ENCODE assay signal across 16 cellular contexts in the genomic region with DNA sequence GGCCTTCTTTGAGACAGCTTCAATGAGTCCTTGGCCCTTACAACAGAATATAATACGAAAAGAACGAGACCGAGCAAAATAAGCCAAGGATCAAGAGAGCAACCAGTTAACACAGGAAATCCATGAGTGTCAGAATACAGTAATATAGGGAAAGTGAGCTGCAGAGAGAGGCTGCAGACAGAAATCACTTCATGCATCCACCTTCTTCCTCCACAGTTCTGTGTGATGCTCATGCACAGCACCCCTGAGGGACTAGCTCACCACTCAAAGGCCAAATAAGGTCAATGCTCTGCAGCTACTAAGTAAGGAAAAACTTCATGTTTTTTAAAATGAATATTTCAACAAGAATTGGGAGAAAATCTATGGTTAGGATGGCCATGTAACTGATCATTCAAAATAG.
DNase-seq lines count a peak whose midpoint lies in the region; ATAC-seq and TF ChIP-seq lines count a peak whose summit lies in the region.
"Had no signal": no experiment of that assay in that cellular context is flagged by ENCODE, and none has a peak within 500 bp of the region (broad histone marks: within the 10 kb centered on the region; RNA-seq: fewer than 3 reads in every experiment).

No MANE protein-coding gene starts in this region.

- H3K9me3 ChIP-seq in left lung (no peaks in the 10 kb centered on the region), hepatocyte (ENCODE audit: low read depth) (no peaks in the 10 kb centered on the region)

- TF ChIP-seq CTCF in left lung (IDR thresholded peaks at IDR 0.05) = no peak
- TF ChIP-seq CTCF in hepatocyte (IDR thresholded peaks at IDR 0.05; ENCODE audit: poor library complexity) = no peak

- H3K27ac Mint-ChIP-seq in T-helper 1 cell treated with Interleukin-12 subunit alpha and Interleukin-12 subunit beta and Interleukin-4 antibody, amounts not matched to agents 30 μg/mL and 1 μg/mL, for 36 hours = peak overlapping the region; percentile 21
- H3K27ac Mint-ChIP-seq: progenitor cell of endocrine pancreas, type B pancreatic cell had no signal

- H3K4me3 ChIP-seq in GM08714 (ENCODE audit: low read length) (peak overlapping the region; percentile 53; the same call in 1 of the 2 replicates), left lung (no peak overlapping the region), hepatocyte (no peak overlapping the region)

- no peak overlapping the region for H3K4me2 ChIP-seq in hepatocyte

- peaks cover 5% of the 10 kb centered on the region for H3K27me3 Mint-ChIP-seq in T-helper 1 cell treated with Interleukin-12 subunit alpha and Interleukin-12 subunit beta and Interleukin-4 antibody, amounts not matched to agents 30 μg/mL and 1 μg/mL, for 36 hours (ENCODE audit: low read depth)
- H3K27me3 Mint-ChIP-seq: progenitor cell of endocrine pancreas, type B pancreatic cell had no signal

- no peaks in the 10 kb centered on the region for H3K36me3 Mint-ChIP-seq in T-helper 1 cell treated with Interleukin-12 subunit alpha and Interleukin-12 subunit beta and Interleukin-4 antibody, amounts not matched to agents 30 μg/mL and 1 μg/mL, for 36 hours (ENCODE audit: low read depth)
- H3K36me3 Mint-ChIP-seq: type B pancreatic cell had no signal

- H3K27ac ChIP-seq in left lung (no peak overlapping the region), hepatocyte (no peak overlapping the region)

- no peaks in the 10 kb centered on the region for H3K9me3 Mint-ChIP-seq in T-helper 1 cell treated with Interleukin-12 subunit alpha and Interleukin-12 subunit beta and Interleukin-4 antibody, amounts not matched to agents 30 μg/mL and 1 μg/mL, for 36 hours

- no peaks in the 10 kb centered on the region for H3K9me2 ChIP-seq in hepatocyte (replicated peaks; ENCODE audit: insufficient read depth)

- 64% methylated on average over 3 of the region's 3 CpGs for WGBS in hepatocyte (ENCODE audit: low lambda C conversion rate, missing lambda C conversion rate)

- H3K4me3 Mint-ChIP-seq in T-helper 1 cell treated with Interleukin-12 subunit alpha and Interleukin-12 subunit beta and Interleukin-4 antibody, amounts not matched to agents 30 μg/mL and 1 μg/mL, for 36 hours = no peak overlapping the region
- H3K4me3 Mint-ChIP-seq: central memory CD8-positive, alpha-beta T cell; type B pancreatic cell had no signal

- H3K4me1 ChIP-seq in left lung (peaks cover 0 to 35% of the 10 kb centered on the region in 2 donors), hepatocyte (ENCODE audit: insufficient read depth) (no peaks in the 10 kb centered on the region)

- peaks cover 16% of the 10 kb centered on the region for H3K4me1 Mint-ChIP-seq in T-helper 1 cell treated with Interleukin-12 subunit alpha and Interleukin-12 subunit beta and Interleukin-4 antibody, amounts not matched to agents 30 μg/mL and 1 μg/mL, for 36 hours (ENCODE audit: low read depth)

- no peak overlapping the region for H2AFZ ChIP-seq in hepatocyte

- H4K20me1 ChIP-seq in hepatocyte (ENCODE audit: insufficient read depth, poor library complexity, severe bottlenecking) = no peaks in the 10 kb centered on the region

- DNase-seq in left lung (no peak), H4 (ENCODE audit: low spot score) (no peak), NCI-H345 (lab: John Stamatoyannopoulos, UW) (no peak), hepatocyte (ENCODE audit: low spot score) (no peak)
- DNase-seq: activated T-cell treated with anti-CD3 and anti-CD28 coated beads for 4 hours, DMS79, glutamatergic neuron, kidney glomerular epithelial cell, NCI-H1092 had no signal

- H3K27me3 ChIP-seq in left lung = no peaks in the 10 kb centered on the region
- no peaks in the 10 kb centered on the region for H3K27me3 ChIP-seq in hepatocyte

- intact Hi-C loops in left lung (cut with DNase I) = no loop called here

- H3K36me3 ChIP-seq in left lung = no peaks in the 10 kb centered on the region
- no peaks in the 10 kb centered on the region for H3K36me3 ChIP-seq in hepatocyte (replicated peaks; ENCODE audit: insufficient read depth, low read depth)

- ATAC-seq in GM19324 (IDR thresholded peaks at IDR 0.05; ENCODE audit: low FRiP score, unreplicated experiment) (peak; percentile 35), HG02678 (IDR thresholded peaks at IDR 0.05; ENCODE audit: unreplicated experiment) (peak; percentile 26), left lung (no peak)

- H3K79me2 ChIP-seq in hepatocyte = no peaks in the 10 kb centered on the region
